23 cellular contexts compared by ENCODE assay signal in the genomic region with DNA sequence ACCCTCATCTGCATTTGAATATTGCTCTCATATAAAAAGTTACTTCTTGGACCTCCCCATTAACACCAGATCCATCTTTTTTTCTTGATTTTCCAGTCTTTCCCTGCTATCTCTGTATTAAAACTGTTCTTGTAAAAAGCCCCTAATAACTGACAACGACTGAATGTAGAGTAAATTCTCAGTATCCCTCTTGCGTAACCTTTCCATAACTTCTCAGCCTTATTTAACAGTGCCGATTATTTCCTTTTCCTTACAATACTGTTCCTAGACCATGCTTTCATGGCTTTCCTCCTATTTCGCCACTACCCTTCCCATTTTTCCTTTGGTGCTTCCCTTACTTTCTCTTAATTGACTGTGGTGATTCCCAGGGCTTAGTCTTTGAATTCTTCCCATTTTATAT.
"Had no signal": no experiment of that assay in that cellular context is flagged by ENCODE, and none has a peak within 500 bp of the region (broad histone marks: within the 10 kb centered on the region; RNA-seq: fewer than 3 reads in every experiment).

No MANE protein-coding gene starts in this region.

- H3K36me3 ChIP-seq: esophagus muscularis mucosa, left ventricle myocardium inferior, thoracic aorta had no signal

- H3K27me3 Mint-ChIP-seq: activated naive CD8-positive, alpha-beta T cell treated with anti-CD3 and anti-CD28 coated beads, Interleukin-2, amount 10 ng/mL, durations not matched to agents 7 days and 5 days; central memory CD8-positive, alpha-beta T cell; stimulated activated naive CD8-positive, alpha-beta T cell treated with anti-CD3 and anti-CD28 coated beads, Interleukin-15, Interleukin-2, amounts not matched to agents 100 ng/mL and 50 ng/mL, for 24 hours; T-cell had no signal

- H3K27ac Mint-ChIP-seq: activated naive CD4-positive, alpha-beta T cell treated with anti-CD3 and anti-CD28 coated beads for 36 hours; activated naive CD8-positive, alpha-beta T cell treated with anti-CD3 and anti-CD28 coated beads, Interleukin-2, amount 10 ng/mL, durations not matched to agents 7 days and 5 days; nephron; stimulated activated effector memory CD8-positive, alpha-beta T cell treated with anti-CD3 and anti-CD28 coated beads, Interleukin-12 subunit alpha, Interleukin-12 subunit beta, amount 100 ng/mL, for 72 hours; stimulated activated naive CD8-positive, alpha-beta T cell treated with anti-CD3 and anti-CD28 coated beads, Interleukin-15, Interleukin-2, amounts not matched to agents 100 ng/mL and 50 ng/mL, for 24 hours; T-cell; T-helper 2 cell treated with Interferon-gamma antibody and Interleukin-4, amounts not matched to agents 5 μg/mL and 100 μg/mL, for 36 hours had no signal

- DNase-seq: activated CD4-positive, alpha-beta T cell treated with anti-CD3 and anti-CD28 coated beads for 4 hours; activated CD4-positive, alpha-beta T cell treated with anti-CD3 and anti-CD28 coated beads, Interleukin-2, amount 50 U/mL, for 4 hours; activated CD8-positive, alpha-beta memory T cell treated with anti-CD3 and anti-CD28 coated beads for 24 hours; activated effector memory CD4-positive, alpha-beta T cell treated with Interleukin-2 at 50 U/mL for 16 hours; activated naive CD4-positive, alpha-beta T cell treated with anti-CD3 and anti-CD28 coated beads for 36 hours; activated naive CD8-positive, alpha-beta T cell treated with anti-CD3 and anti-CD28 coated beads, Interleukin-2, amount 10 ng/mL, durations not matched to agents 7 days and 5 days; dermis blood vessel endothelial cell; effector CD4-positive, alpha-beta T cell; left ventricle myocardium inferior; mesendoderm; right cardiac atrium; stimulated activated CD4-positive, alpha-beta T cell treated with anti-CD3 and anti-CD28 coated beads, Interleukin-4, amount 100 ng/mL, for 24 hours; T-cell; trophoblast cell had no signal

- H3K4me3 ChIP-seq: esophagus muscularis mucosa, left ventricle myocardium inferior, lung, skin epidermis, thoracic aorta had no signal

- H3K36me3 Mint-ChIP-seq: activated naive CD8-positive, alpha-beta T cell treated with anti-CD3 and anti-CD28 coated beads, Interleukin-2, amount 10 ng/mL, durations not matched to agents 7 days and 5 days; stimulated activated effector memory CD8-positive, alpha-beta T cell treated with anti-CD3 and anti-CD28 coated beads, Interleukin-12 subunit alpha, Interleukin-12 subunit beta, amount 100 ng/mL, for 72 hours; T-cell had no signal

- H3K9me3 Mint-ChIP-seq: activated naive CD4-positive, alpha-beta T cell treated with anti-CD3 and anti-CD28 coated beads for 36 hours; activated naive CD8-positive, alpha-beta T cell treated with anti-CD3 and anti-CD28 coated beads, Interleukin-2, amount 10 ng/mL, durations not matched to agents 7 days and 5 days; nephron; T-helper 2 cell treated with Interferon-gamma antibody and Interleukin-4, amounts not matched to agents 5 μg/mL and 100 μg/mL, for 36 hours had no signal

- H3K27ac ChIP-seq: esophagus muscularis mucosa, left ventricle myocardium inferior, skin epidermis, thoracic aorta had no signal

- H3K4me3 Mint-ChIP-seq: activated naive CD4-positive, alpha-beta T cell treated with anti-CD3 and anti-CD28 coated beads for 36 hours; activated naive CD8-positive, alpha-beta T cell treated with anti-CD3 and anti-CD28 coated beads, Interleukin-2, amount 10 ng/mL, durations not matched to agents 7 days and 5 days; central memory CD8-positive, alpha-beta T cell; nephron; stimulated activated effector memory CD8-positive, alpha-beta T cell treated with anti-CD3 and anti-CD28 coated beads, Interleukin-12 subunit alpha, Interleukin-12 subunit beta, amount 100 ng/mL, for 72 hours; stimulated activated naive CD8-positive, alpha-beta T cell treated with anti-CD3 and anti-CD28 coated beads, Interleukin-15, Interleukin-2, amounts not matched to agents 100 ng/mL and 50 ng/mL, for 24 hours; T-cell; T-helper 2 cell treated with Interferon-gamma antibody and Interleukin-4, amounts not matched to agents 5 μg/mL and 100 μg/mL, for 36 hours had no signal

- ATAC-seq: right cardiac atrium; stimulated activated effector memory CD8-positive, alpha-beta T cell treated with anti-CD3 and anti-CD28 coated beads, Interleukin-12 subunit alpha, Interleukin-12 subunit beta, amount 100 ng/mL, for 72 hours; T-cell had no signal

- H3K4me1 Mint-ChIP-seq: activated naive CD8-positive, alpha-beta T cell treated with anti-CD3 and anti-CD28 coated beads, Interleukin-2, amount 10 ng/mL, durations not matched to agents 7 days and 5 days; central memory CD8-positive, alpha-beta T cell; nephron; stimulated activated effector memory CD8-positive, alpha-beta T cell treated with anti-CD3 and anti-CD28 coated beads, Interleukin-12 subunit alpha, Interleukin-12 subunit beta, amount 100 ng/mL, for 72 hours; T-cell had no signal

- H3K27me3 ChIP-seq: esophagus muscularis mucosa had no signal

- H3K4me1 ChIP-seq: esophagus muscularis mucosa, left ventricle myocardium inferior had no signal

- H3K9me3 ChIP-seq: esophagus muscularis mucosa, left ventricle myocardium inferior, thoracic aorta had no signal
